Comparison of ENCODE assay signal across 8 cellular contexts in genomic region chr12:40105265-40105514, GRCh38. TPM values are rescaled to one million over a fixed set of nuclear protein-coding genes. Genes with fewer than 3 reads are reported as not detected.
A peak's percentile ranks its signal among the peaks of the same experiment; 100 is the strongest.
DNase-seq lines count a peak whose midpoint lies in the region; ATAC-seq and TF ChIP-seq lines count a peak whose summit lies in the region.

No MANE protein-coding gene starts in this region.

- H3K4me3 ChIP-seq in HUES6 (ENCODE audit: low read depth, low read length) (peak overlapping the region; percentile 97), brain microvascular endothelial cell (ENCODE audit: low read depth, low read length) (peak overlapping the region; percentile 79), right lobe of liver (peak overlapping the region; percentile 81 to 97 (median 83)), tibial nerve (peak overlapping the region; percentile 76 to 100 (median 84))

- no peaks in the 10 kb centered on the region for H3K9me3 Mint-ChIP-seq in activated naive CD4-positive, alpha-beta T cell treated with anti-CD3 and anti-CD28 coated beads, Interleukin-2, amount 10 ng/mL, durations not matched to agents 7 days and 5 days

- H3K27ac Mint-ChIP-seq in activated naive CD4-positive, alpha-beta T cell treated with anti-CD3 and anti-CD28 coated beads, Interleukin-2, amount 10 ng/mL, durations not matched to agents 7 days and 5 days: no peak overlapping the region

- peaks cover 19% of the 10 kb centered on the region for H3K27me3 Mint-ChIP-seq in activated naive CD4-positive, alpha-beta T cell treated with anti-CD3 and anti-CD28 coated beads, Interleukin-2, amount 10 ng/mL, durations not matched to agents 7 days and 5 days

- H3K36me3 ChIP-seq in HUES6 (ENCODE audit: control insufficient read depth, insufficient read depth, low read length): no peaks in the 10 kb centered on the region
- no peaks in the 10 kb centered on the region for H3K36me3 ChIP-seq in brain microvascular endothelial cell (replicated peaks)
- no peaks in the 10 kb centered on the region for H3K36me3 ChIP-seq in right lobe of liver
- no peaks in the 10 kb centered on the region for H3K36me3 ChIP-seq in tibial nerve

- no peaks in the 10 kb centered on the region for H3K9me3 ChIP-seq in HUES6 (ENCODE audit: control insufficient read depth, insufficient read depth, low read depth, low read length)
- H3K9me3 ChIP-seq in right lobe of liver: no peaks in the 10 kb centered on the region
- no peaks in the 10 kb centered on the region for H3K9me3 ChIP-seq in tibial nerve

- peak; percentile 52 to 61 (median 54) for ATAC-seq in right lobe of liver

- intact Hi-C loops in right lobe of liver (cut with DNase I): loop anchor here (10.0 kb wide), 2 partner anchors 70 to 340 kb away; no protein-coding TSS in a partner anchor

- TF ChIP-seq CTCF in brain microvascular endothelial cell (IDR thresholded peaks at IDR 0.05; ENCODE audit: low read depth, low read length, missing control alignments) (no peak), right lobe of liver (IDR thresholded peaks at IDR 0.05) (no peak), tibial nerve (IDR thresholded peaks at IDR 0.05) (no peak)

- no CpG with 5 or more reads among the region's 26 CpGs for WGBS in right lobe of liver (ENCODE audit: insufficient coverage, low coverage, low lambda C conversion rate, missing lambda C conversion rate)
- 0% methylated on average over 3 to 24 of the region's 26 CpGs for WGBS in tibial nerve, 2 donors

- CTCF ChIA-PET in activated naive CD4-positive, alpha-beta T cell treated with anti-CD3 and anti-CD28 coated beads, Interleukin-2, amount 10 ng/mL, durations not matched to agents 7 days and 5 days (lab: Charles Lee): interaction anchor here (0.6 to 6.1 kb wide), 3 partner anchors 12 to 113 kb away, joined by 3 to 86 read pairs (median 3); no protein-coding TSS in a partner anchor

- TF ChIP-seq POLR2A in right lobe of liver (IDR thresholded peaks at IDR 0.05): no peak
- TF ChIP-seq POLR2A in tibial nerve (IDR thresholded peaks at IDR 0.05): no peak

- DNase-seq in activated naive CD4-positive, alpha-beta T cell treated with anti-CD3 and anti-CD28 coated beads, Interleukin-2, amount 10 ng/mL, durations not matched to agents 7 days and 5 days: no peak
- no peak for DNase-seq in activated naive CD4-positive, alpha-beta T cell (lab: John Stamatoyannopoulos, UW)
- peak; percentile 0 for DNase-seq in brain microvascular endothelial cell
- peak; percentile 64 to 75 (median 70) for DNase-seq in right lobe of liver
- DNase-seq in tibial nerve (ENCODE audit: low spot score in 2 of 2): peak in 1 of 2 donors; percentile 16
- DNase-seq in DMS79 (lab: John Stamatoyannopoulos, UW): no peak
- DNase-seq in H4 (ENCODE audit: low spot score): no peak

- peaks cover 31% of the 10 kb centered on the region for H3K4me1 Mint-ChIP-seq in activated naive CD4-positive, alpha-beta T cell treated with anti-CD3 and anti-CD28 coated beads, Interleukin-2, amount 10 ng/mL, durations not matched to agents 7 days and 5 days

- no peaks in the 10 kb centered on the region for H3K36me3 Mint-ChIP-seq in activated naive CD4-positive, alpha-beta T cell treated with anti-CD3 and anti-CD28 coated beads, Interleukin-2, amount 10 ng/mL, durations not matched to agents 7 days and 5 days

- H3K27ac ChIP-seq in HUES6 (ENCODE audit: low read depth, low read length): no peak overlapping the region
- no peak overlapping the region for H3K27ac ChIP-seq in brain microvascular endothelial cell
- H3K27ac ChIP-seq in right lobe of liver: peak overlapping the region; percentile 41 to 75 (median 71)
- H3K27ac ChIP-seq in tibial nerve: peak overlapping the region; percentile 68 to 92 (median 90)

- in situ Hi-C loops in brain microvascular endothelial cell (cut with HindIII; ENCODE audit: low pct_ligation_motif_present, low sequenced_read_pairs): no loop called here

- no peak for TF ChIP-seq EP300 in tibial nerve (IDR thresholded peaks at IDR 0.05)

- H3K27me3 ChIP-seq in HUES6 (ENCODE audit: control insufficient read depth, insufficient read depth, low read length) (peaks cover 9% of the 10 kb centered on the region), brain microvascular endothelial cell (replicated peaks) (no peaks in the 10 kb centered on the region), right lobe of liver (no peaks in the 10 kb centered on the region), tibial nerve (no peaks in the 10 kb centered on the region)

- H3K4me3 Mint-ChIP-seq in activated naive CD4-positive, alpha-beta T cell treated with anti-CD3 and anti-CD28 coated beads, Interleukin-2, amount 10 ng/mL, durations not matched to agents 7 days and 5 days: peak overlapping the region; percentile 76

- H3K9ac ChIP-seq in HUES6 (ENCODE audit: low read length): peak overlapping the region; percentile 87

- H3K4me1 ChIP-seq in HUES6 (ENCODE audit: control insufficient read depth, insufficient read depth, low read length) (peaks cover 28% of the 10 kb centered on the region), right lobe of liver (peaks cover 0 to 14% (median 0%) of the 10 kb centered on the region in 4 donors), tibial nerve (peaks cover 0 to 34% (median 20%) of the 10 kb centered on the region in 4 donors)

RNA-seq across cellular contexts. Expression of gene SLC2A13, which starts 0.7 kb away (rescaled TPM):
- total RNA-seq in right lobe of liver (10 to 100 TPM in 1 of 6 experiments, 1 to 10 TPM in 5; 5.2 to 11.7 (median 8.7) TPM), tibial nerve (10 to 100 TPM; 20.5 to 35.1 (median 21.9) TPM)
- total RNA-seq in H4 (2014; rRNA removed; shearing (Covaris generic)): 3.7 and 3.8 TPM in 2 replicates

Comparison
In these comparisons a context has a peak if more than half of its experiments do, and no peak if none do; other contexts are left out.
1. DNase-seq: peak in brain microvascular endothelial cell (single experiment) and right lobe of liver (3 of 3); none in activated naive CD4-positive, alpha-beta T cell treated with anti-CD3 and anti-CD28 coated beads, Interleukin-2, amount 10 ng/mL, durations not matched to agents 7 days and 5 days (single experiment), activated naive CD4-positive, alpha-beta T cell (0 of 4), DMS79 (single experiment) and H4 (single experiment).
2. H3K27ac ChIP-seq: peak in right lobe of liver (3 of 3) and tibial nerve (4 of 4); none in HUES6 (single experiment) and brain microvascular endothelial cell (single experiment).
3. Peak in every context shown above with its lines, with median percentiles within 50 percentile points of each other: H3K4me3 ChIP-seq.